In the genomic region with DNA sequence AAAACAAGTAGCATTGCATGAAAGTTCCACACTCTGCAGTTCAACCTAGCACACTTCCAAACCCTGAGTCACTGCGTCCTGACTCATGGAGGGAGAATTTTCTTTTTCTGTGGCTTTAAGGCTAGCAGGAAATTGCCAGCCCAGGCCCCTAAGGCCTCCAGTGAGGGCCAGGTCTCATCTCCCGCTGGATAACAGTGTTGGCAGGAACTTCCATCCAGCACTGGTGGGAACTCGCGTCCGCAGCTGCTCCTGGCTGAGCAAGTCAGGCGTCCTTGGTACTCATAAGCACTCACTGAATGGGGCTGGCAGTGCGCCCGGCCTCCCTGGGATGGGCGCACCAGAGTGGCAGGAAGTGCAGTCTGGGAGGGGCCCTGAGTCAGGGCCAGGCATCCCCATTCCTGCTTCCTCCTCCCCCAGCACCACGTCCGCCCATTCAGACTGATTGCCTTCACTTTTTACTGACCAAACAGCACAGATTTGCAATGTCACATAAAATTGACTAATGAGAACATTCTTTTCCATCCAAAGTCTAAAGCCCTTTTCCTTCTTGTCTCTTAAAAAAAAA, we compare ENCODE assay signal across 8 cellular contexts. TPM values are rescaled to one million over a fixed set of nuclear protein-coding genes. Genes with fewer than 3 reads are reported as not detected.
A peak's percentile ranks its signal among the peaks of the same experiment; 100 is the strongest.
DNase-seq lines count a peak whose midpoint lies in the region; ATAC-seq and TF ChIP-seq lines count a peak whose summit lies in the region.

No MANE protein-coding gene starts in this region.

- DNase-seq in Caki2 (ENCODE audit: low read depth) (peak; percentile 99), Kasumi-1 (lab: John Stamatoyannopoulos, UW) (peak; percentile 67 to 76), myocyte (ENCODE audit: low read depth) (peak; percentile 99), GF-D8 (lab: John Stamatoyannopoulos, UW) (no peak), activated gamma-delta T cell treated with Interleukin-2 at 50 U/mL for 16 hours (no peak)

- in situ Hi-C loops in Caki2 (cut with HindIII; ENCODE audit: low pct_unique_long_range_greater_than_20kb, low sequenced_read_pairs), result no loop called here

- ATAC-seq in SK-N-SH treated with all-trans-retinoic acid at 6 μM for 48 hours (peak; percentile 91), esophagus mucosa (peak; percentile 80), GM21529 (IDR thresholded peaks at IDR 0.05; ENCODE audit: unreplicated experiment) (no peak)

TF ChIP-seq in SK-N-SH treated with all-trans-retinoic acid at 6 μM for 48 hours, 23 proteins besides CTCF, POLR2A, EP300 and RAD21:
- TF ChIP-seq GLIS3 (CRISPR knock-in tag; IDR thresholded peaks at IDR 0.05) (no peak), ISL1 (CRISPR knock-in tag; IDR thresholded peaks at IDR 0.05) (peak; percentile 45)
- TF ChIP-seq, protein P1, sequence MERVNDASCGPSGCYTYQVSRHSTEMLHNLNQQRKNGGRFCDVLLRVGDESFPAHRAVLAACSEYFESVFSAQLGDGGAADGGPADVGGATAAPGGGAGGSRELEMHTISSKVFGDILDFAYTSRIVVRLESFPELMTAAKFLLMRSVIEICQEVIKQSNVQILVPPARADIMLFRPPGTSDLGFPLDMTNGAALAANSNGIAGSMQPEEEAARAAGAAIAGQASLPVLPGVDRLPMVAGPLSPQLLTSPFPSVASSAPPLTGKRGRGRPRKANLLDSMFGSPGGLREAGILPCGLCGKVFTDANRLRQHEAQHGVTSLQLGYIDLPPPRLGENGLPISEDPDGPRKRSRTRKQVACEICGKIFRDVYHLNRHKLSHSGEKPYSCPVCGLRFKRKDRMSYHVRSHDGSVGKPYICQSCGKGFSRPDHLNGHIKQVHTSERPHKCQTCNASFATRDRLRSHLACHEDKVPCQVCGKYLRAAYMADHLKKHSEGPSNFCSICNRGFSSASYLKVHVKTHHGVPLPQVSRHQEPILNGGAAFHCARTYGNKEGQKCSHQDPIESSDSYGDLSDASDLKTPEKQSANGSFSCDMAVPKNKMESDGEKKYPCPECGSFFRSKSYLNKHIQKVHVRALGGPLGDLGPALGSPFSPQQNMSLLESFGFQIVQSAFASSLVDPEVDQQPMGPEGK (CRISPR knock-in tag; IDR thresholded peaks at IDR 0.05; ENCODE audit: borderline replicate concordance), result peak; percentile 92

RNA-seq across cellular contexts. Expression of gene MALL, which starts 14.3 kb away (rescaled TPM):
- 49.4 and 61.6 TPM in 2 replicates for total RNA-seq in Caki2 (2014; rRNA removed; shearing (Covaris generic); ENCODE audit: low replicate concordance)
- total RNA-seq in esophagus mucosa (248 TPM), myocyte (0.16 TPM in 1 of 2 replicates, not detected in the other)
- polyA plus RNA-seq in myocyte (2012), result 0.15 TPM

Comparison
In these comparisons a context has a peak if more than half of its experiments do, and no peak if none do; other contexts are left out.
1. DNase-seq: peak in Caki2 (single experiment), Kasumi-1 (2 of 2) and myocyte (single experiment); none in GF-D8 (single experiment) and activated gamma-delta T cell treated with Interleukin-2 at 50 U/mL for 16 hours (single experiment).
2. RNA of gene MALL, which starts 14.3 kb away (total RNA-seq): 248 TPM in esophagus mucosa (single experiment) and 49.4 to 61.6 TPM in Caki2; 0.16 TPM in myocyte; every median in the first group is over 10 times any median in the second.